In genomic region chr22:50271011-50271394, GRCh38 we compare ENCODE assay signal across 8 cellular contexts. TPM values are rescaled to one million over a fixed set of nuclear protein-coding genes. Genes with fewer than 3 reads are reported as not detected.
A peak's percentile ranks its signal among the peaks of the same experiment; 100 is the strongest.
DNase-seq lines count a peak whose midpoint lies in the region; ATAC-seq and TF ChIP-seq lines count a peak whose summit lies in the region.

No MANE protein-coding gene starts in this region.

- POLR2A ChIA-PET in PC-3 (lab: Charles Lee; ENCODE audit: unreplicated experiment): no interaction called here

- no peak overlapping the region for H3K27ac Mint-ChIP-seq in Calu3 (ENCODE audit: unreplicated experiment)

- H3K4me2 ChIP-seq in PC-3 (ENCODE audit: low read length) (peak overlapping the region; percentile 95), parathyroid adenoma (ENCODE audit: low read length) (peak overlapping the region; percentile 92)

- H3K4me1 ChIP-seq in PC-3 (ENCODE audit: insufficient read depth, low read length): peaks cover 11% of the 10 kb centered on the region
- no peaks in the 10 kb centered on the region for H3K4me1 ChIP-seq in endocrine pancreas (ENCODE audit: control insufficient read depth, insufficient read depth, low read length)
- peaks cover 3% of the 10 kb centered on the region for H3K4me1 ChIP-seq in parathyroid adenoma

- CTCF ChIA-PET in Calu3 (lab: Charles Lee): interaction anchor here (0.6 to 1.9 kb wide), 3 partner anchors 35 to 133 kb away, joined by 3 to 5 read pairs (median 4); no protein-coding TSS in a partner anchor
- CTCF ChIA-PET in PC-3 (lab: Charles Lee): interaction anchor here (0.6 kb wide), 1 partner anchor 18 kb away, joined by 16 read pairs; no protein-coding TSS in a partner anchor

- intact Hi-C loops in Calu3 (cut with micrococcal nuclease; ENCODE audit: unreplicated experiment) (loop anchor here (5.0 kb wide), 1 partner anchor 56 kb away; the partner anchor contains the start of gene DENND6B), PC-3 (cut with micrococcal nuclease) (loop anchor here (5.0 kb wide), 1 partner anchor 71 kb away; the partner anchor contains the start of gene PPP6R2)

- H3K27ac ChIP-seq in PC-3 (ENCODE audit: low read length) (no peak overlapping the region), parathyroid adenoma (peak overlapping the region; percentile 74)

- H3K9me3 Mint-ChIP-seq in Calu3 (ENCODE audit: low read depth, unreplicated experiment): no peaks in the 10 kb centered on the region

- ATAC-seq in PC-3: no peak
- ATAC-seq in GM19328 (IDR thresholded peaks at IDR 0.05; ENCODE audit: unreplicated experiment): no peak

- H3K27me3 ChIP-seq in PC-3 (ENCODE audit: low read length) (no peaks in the 10 kb centered on the region), endocrine pancreas (ENCODE audit: control insufficient read depth, insufficient read depth, low read length) (no peaks in the 10 kb centered on the region), parathyroid adenoma (ENCODE audit: control insufficient read depth, insufficient read depth, low read length) (no peaks in the 10 kb centered on the region)

- H3K79me2 ChIP-seq in PC-3 (ENCODE audit: low read length): no peaks in the 10 kb centered on the region
- no peaks in the 10 kb centered on the region for H3K79me2 ChIP-seq in parathyroid adenoma

- no peak overlapping the region for H3K9ac ChIP-seq in PC-3 (ENCODE audit: low read length)
- H3K9ac ChIP-seq in endocrine pancreas (ENCODE audit: control insufficient read depth, insufficient read depth, low read length): peak overlapping the region; percentile 83
- peak overlapping the region; percentile 37 for H3K9ac ChIP-seq in parathyroid adenoma

- peak overlapping the region; percentile 63 for H3K4me3 Mint-ChIP-seq in Calu3 (ENCODE audit: low read depth, unreplicated experiment)

- H3K36me3 ChIP-seq in PC-3 (ENCODE audit: low read depth, low read length) (peaks cover 9% of the 10 kb centered on the region), endocrine pancreas (ENCODE audit: control insufficient read depth, insufficient read depth, low read length) (no peaks in the 10 kb centered on the region), parathyroid adenoma (ENCODE audit: control insufficient read depth, insufficient read depth, low read length) (no peaks in the 10 kb centered on the region)

- H3K36me3 Mint-ChIP-seq in Calu3 (ENCODE audit: insufficient read depth, unreplicated experiment): peaks cover 60% of the 10 kb centered on the region

- no peaks in the 10 kb centered on the region for H3F3A ChIP-seq in PC-3 (ENCODE audit: low read length, unreplicated experiment)

- H3K4me3 ChIP-seq in PC-3 (ENCODE audit: low read length): peak overlapping the region; percentile 68
- no peak overlapping the region for H3K4me3 ChIP-seq in endocrine pancreas (ENCODE audit: control insufficient read depth, insufficient read depth, low read length)
- peak overlapping the region; percentile 57 for H3K4me3 ChIP-seq in parathyroid adenoma (ENCODE audit: low read depth, low read length)

- DNase-seq in Calu3: no peak
- no peak for DNase-seq in PC-3
- no peak for DNase-seq in HK-2 (ENCODE audit: unreplicated experiment)
- DNase-seq in SKM-1 treated with dmso at 0.1 percent for 144 hours (lab: John Stamatoyannopoulos, UW; ENCODE audit: unreplicated experiment): no peak
- no peak for DNase-seq in cerebellum (ENCODE audit: low spot score)

- no peaks in the 10 kb centered on the region for H3K9me2 ChIP-seq in PC-3 (replicated peaks; ENCODE audit: low read length)

- BruUV-seq in Calu3 (replicated peaks; lab: Mats Ljungman, UMichigan) (no TSS peak), PC-3 (replicated peaks; lab: Mats Ljungman, UMichigan) (no TSS peak)

- H2AFZ ChIP-seq in PC-3 (ENCODE audit: low read length): 0 out of 2 replicates have a peak overlapping the region, but pooled peaks have one; percentile 68
- peak overlapping the region; percentile 64 for H2AFZ ChIP-seq in parathyroid adenoma

- H3K27me3 Mint-ChIP-seq in Calu3 (ENCODE audit: unreplicated experiment): no peaks in the 10 kb centered on the region

- TF ChIP-seq CTCF in Calu3 (IDR thresholded peaks at IDR 0.05; ENCODE audit: unreplicated experiment): no peak
- TF ChIP-seq CTCF in PC-3 (conservative IDR thresholded peaks at IDR 0.05; ENCODE audit: low read depth, low read length): no peak
- no peak for TF ChIP-seq CTCF in parathyroid adenoma (IDR thresholded peaks at IDR 0.05)

- H3K4me1 Mint-ChIP-seq in Calu3 (ENCODE audit: low read depth, unreplicated experiment): peaks cover 25% of the 10 kb centered on the region

- no peaks in the 10 kb centered on the region for H3K9me3 ChIP-seq in PC-3 (ENCODE audit: low read length)
- no peaks in the 10 kb centered on the region for H3K9me3 ChIP-seq in endocrine pancreas (ENCODE audit: control insufficient read depth, low read length)
- no peaks in the 10 kb centered on the region for H3K9me3 ChIP-seq in parathyroid adenoma (ENCODE audit: control insufficient read depth, low read length)

- H4K20me1 ChIP-seq in PC-3 (ENCODE audit: low read length): no peaks in the 10 kb centered on the region

RNA-seq across cellular contexts. Expression of gene MAPK11, which starts 0.8 kb away (rescaled TPM):
- total RNA-seq in Calu3 (2022) (14.3 and 23.7 TPM in 2 replicates), PC-3 (2014; rRNA removed) (7.0 and 7.6 TPM in 2 replicates), cerebellum (8.4 TPM)

RNA-seq across cellular contexts. Expression of gene MAPK12, which starts 9.5 kb away (rescaled TPM):
- total RNA-seq in Calu3 (2022) (21.1 and 27.5 TPM in 2 replicates), PC-3 (2014; rRNA removed) (22.4 and 22.5 TPM in 2 replicates), cerebellum (6.1 TPM)

RNA-seq across cellular contexts. Expression of gene HDAC10, which starts 19.9 kb away (rescaled TPM):
- total RNA-seq in Calu3 (2022) (52.9 and 69.2 TPM in 2 replicates), PC-3 (2014; rRNA removed) (25.8 and 34.5 TPM in 2 replicates), cerebellum (12.9 TPM)

RNA-seq across cellular contexts. Expression of gene TUBGCP6, which starts 26.2 kb away (rescaled TPM):
- 49.7 and 54.7 TPM in 2 replicates for total RNA-seq in Calu3 (2022)
- 32.1 and 39.5 TPM in 2 replicates for total RNA-seq in PC-3 (2014; rRNA removed)
- total RNA-seq in cerebellum: 41.3 TPM

RNA-seq across cellular contexts. Expression of gene PLXNB2, which starts 36.4 kb away (rescaled TPM):
- total RNA-seq in Calu3 (2022) (298 and 337 TPM in 2 replicates), PC-3 (2014; rRNA removed) (68.2 and 82.9 TPM in 2 replicates), cerebellum (102 TPM)
